In genomic region chrX:7926914-7927258, GRCh38 we compare ENCODE assay signal across 8 cellular contexts. TPM values are rescaled to one million over a fixed set of nuclear protein-coding genes. Genes with fewer than 3 reads are reported as not detected.
A peak's percentile ranks its signal among the peaks of the same experiment; 100 is the strongest.
DNase-seq lines count a peak whose midpoint lies in the region; ATAC-seq and TF ChIP-seq lines count a peak whose summit lies in the region.

No MANE protein-coding gene starts in this region.

- peaks cover 10% of the 10 kb centered on the region for H3K36me3 Mint-ChIP-seq in endodermal cell (ENCODE audit: low read depth)

- peak overlapping the region; percentile 77 for H3K4me3 Mint-ChIP-seq in endodermal cell

- peaks cover 13% of the 10 kb centered on the region for H3K4me1 Mint-ChIP-seq in endodermal cell

- peaks cover 10% of the 10 kb centered on the region for H3K79me2 ChIP-seq in Karpas-422 (ENCODE audit: low read length)

- no peaks in the 10 kb centered on the region for H4K20me1 ChIP-seq in Karpas-422 (ENCODE audit: insufficient read depth, low read depth, low read length)

- H3K9ac ChIP-seq in Karpas-422 (ENCODE audit: low read length): peak overlapping the region; percentile 95
- peak overlapping the region; percentile 53 for H3K9ac ChIP-seq in endodermal cell (ENCODE audit: extremely low read depth, low read length, poor library complexity, severe bottlenecking)

- H2AFZ ChIP-seq in Karpas-422 (ENCODE audit: low read length) (peak overlapping the region; percentile 27; the same call in 1 of the 2 replicates), neuron (ENCODE audit: low read depth, low read length) (peak overlapping the region; percentile 12)

- peak overlapping the region; percentile 79 for H3K27ac ChIP-seq in Karpas-422 (ENCODE audit: low read length)
- no peak overlapping the region for H3K27ac ChIP-seq in endodermal cell (ENCODE audit: low read depth, low read length)

- no peaks in the 10 kb centered on the region for H3K9me3 ChIP-seq in Karpas-422 (ENCODE audit: low read length)
- H3K9me3 ChIP-seq in endodermal cell (ENCODE audit: control insufficient read depth, low read length): no peaks in the 10 kb centered on the region
- H3K9me3 ChIP-seq in neuron (ENCODE audit: low read length): no peaks in the 10 kb centered on the region

- H3K4me1 ChIP-seq in Karpas-422 (ENCODE audit: low read length) (peaks cover 42% of the 10 kb centered on the region), endodermal cell (ENCODE audit: control insufficient read depth, insufficient read depth, low read length) (no peaks in the 10 kb centered on the region), neuron (ENCODE audit: insufficient read depth, low read length) (peaks cover 7% of the 10 kb centered on the region)

- 12% methylated on average over 20 of the region's 20 CpGs; no CpG with 5 or more reads in 1 of the 2 experiments for WGBS in endodermal cell (ENCODE audit: insufficient coverage in 1 of 2, insufficient read length in 1 of 2), 2 experiments

- H3K27me3 Mint-ChIP-seq in endodermal cell (ENCODE audit: insufficient read depth): no peaks in the 10 kb centered on the region

- no peaks in the 10 kb centered on the region; the same call in 1 of the 2 replicates for H3K9me2 ChIP-seq in Karpas-422 (replicated peaks; ENCODE audit: insufficient read depth, low read length)

- H3K9me3 Mint-ChIP-seq in endodermal cell: peaks cover 2% of the 10 kb centered on the region

- TF ChIP-seq CTCF in endodermal cell (conservative IDR thresholded peaks at IDR 0.05): no peak
- no peak for TF ChIP-seq CTCF in omental fat pad (IDR thresholded peaks at IDR 0.05)

- ATAC-seq in GM18867 (IDR thresholded peaks at IDR 0.05; ENCODE audit: unreplicated experiment) (peak; percentile 58), GM18861 (IDR thresholded peaks at IDR 0.05; ENCODE audit: unreplicated experiment) (no peak), omental fat pad (ENCODE audit: low FRiP score) (no peak), HG02798 (IDR thresholded peaks at IDR 0.05; ENCODE audit: poor library complexity, unreplicated experiment) (no peak)

- H3K27me3 ChIP-seq in Karpas-422 (ENCODE audit: low read length) (no peaks in the 10 kb centered on the region), endodermal cell (ENCODE audit: control insufficient read depth, insufficient read depth, low read length, poor library complexity, severe bottlenecking) (no peaks in the 10 kb centered on the region), neuron (ENCODE audit: insufficient read depth, low read length) (no peaks in the 10 kb centered on the region)

- H3K36me3 ChIP-seq in Karpas-422 (ENCODE audit: insufficient read depth, low read length): no peaks in the 10 kb centered on the region
- no peaks in the 10 kb centered on the region for H3K36me3 ChIP-seq in endodermal cell (ENCODE audit: control insufficient read depth, insufficient read depth, low read length)
- no peaks in the 10 kb centered on the region for H3K36me3 ChIP-seq in neuron (ENCODE audit: insufficient read depth, low read length)

- DNase-seq in Karpas-422: no peak
- DNase-seq in endodermal cell: no peak
- no peak for DNase-seq in NCI-H146 treated with DMSO at 0.1 percent for 48 hours (lab: John Stamatoyannopoulos, UW; ENCODE audit: unreplicated experiment)
- no peak for DNase-seq in omental fat pad (ENCODE audit: low spot score)

- no peak overlapping the region for H3K27ac Mint-ChIP-seq in endodermal cell

- H3K4me3 ChIP-seq in Karpas-422 (ENCODE audit: low read length) (peak overlapping the region; percentile 95), endodermal cell (ENCODE audit: low read length) (peak overlapping the region; percentile 86), neuron (ENCODE audit: low read length) (peak overlapping the region; percentile 60)

- H3K4me2 ChIP-seq in Karpas-422 (ENCODE audit: low read depth, low read length, poor library complexity, severe bottlenecking): peak overlapping the region; percentile 98

RNA-seq across cellular contexts. Expression of gene PNPLA4, which starts 0.3 kb away (rescaled TPM):
- 32.9 and 54.9 TPM in 2 replicates for total RNA-seq in Karpas-422 (2014; rRNA removed; shearing (Covaris generic); ENCODE audit: low replicate concordance)
- total RNA-seq in endodermal cell (10 to 100 TPM; 21.8 to 24.4 TPM), omental fat pad (10 to 100 TPM; 10.8 to 26.0 (median 16.4) TPM)
- polyA plus RNA-seq in endodermal cell (2013, experiment 1 of 2): 16.0 TPM
- 13.0 TPM for polyA plus RNA-seq in endodermal cell (2013, experiment 2 of 2)
